ENCODE assay signal across 31 cellular contexts in the genomic region with DNA sequence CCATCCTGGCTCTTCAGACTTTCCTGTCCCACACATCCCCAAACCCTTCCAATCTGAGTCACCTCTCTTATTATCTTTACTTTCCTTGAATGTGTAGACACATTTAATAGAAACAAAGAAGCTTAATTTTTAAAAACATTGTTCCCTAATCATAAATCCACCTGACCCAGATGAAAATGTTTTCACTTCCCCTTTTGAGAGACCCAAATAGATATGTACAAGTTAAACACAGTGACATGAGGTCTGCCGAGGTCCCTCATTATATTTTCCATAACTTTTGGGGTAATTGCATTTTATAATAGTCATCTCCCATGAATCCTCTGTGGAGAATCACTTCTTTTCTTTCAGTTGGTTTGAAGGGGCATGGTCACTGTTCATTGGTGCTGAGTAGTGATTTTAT.
A peak's percentile ranks its signal among the peaks of the same experiment; 100 is the strongest.
DNase-seq lines count a peak whose midpoint lies in the region; ATAC-seq, FAIRE-seq and TF ChIP-seq lines count a peak whose summit lies in the region.
"Had no signal": no experiment of that assay in that cellular context is flagged by ENCODE, and none has a peak within 500 bp of the region (broad histone marks: within the 10 kb centered on the region; RNA-seq: fewer than 3 reads in every experiment).

No MANE protein-coding gene starts in this region.

- peak; percentile 5 for FAIRE-seq in urothelium cell line (lab: Jason Lieb, UNC)
- FAIRE-seq: GM12892 had no signal

- no peak for DNase-seq in Caco-2
- peak; percentile 49 for DNase-seq in Karpas-422
- DNase-seq in urothelium cell line (ENCODE audit: low spot score), result no peak
- DNase-seq in activated effector memory CD4-positive, alpha-beta T cell treated with anti-CD3 and anti-CD28 coated beads, Interleukin-2, amount 50 U/mL, for 16 hours, result no peak
- DNase-seq in posterior vena cava (ENCODE audit: low spot score), result no peak
- DNase-seq: BE2C; CD4-positive, CD25-positive, alpha-beta regulatory T cell; COR-L47; EL; GDM1; GOT3; HFFc6; KBM-7; MG63; NCI-H1105; NCI-H1436 treated with DMSO at 0.1 percent for 48 hours; NCI-H1930; NCI-H2107; NCI-H446 treated with DMSO at 0.1 percent for 48 hours; NCI-H526; NK-92 treated with Interleukin-12 subunit alpha and Interleukin-12 subunit beta, amount 100 ng/mL, for 24 hours; SHP77 treated with DMSO at 0.1 percent for 48 hours; SW 1271; T-helper 9 cell had no signal

- H3K4me3 ChIP-seq in Caco-2 (ENCODE audit: low read depth, low read length), result no peak overlapping the region
- H3K4me3 ChIP-seq in Karpas-422 (ENCODE audit: low read length), result no peak overlapping the region
- no peak overlapping the region for H3K4me3 ChIP-seq in SU-DHL-6 (ENCODE audit: insufficient read depth, low read length, poor library complexity, severe bottlenecking)
- H3K4me3 ChIP-seq: HAP-1, MG63, SK-N-MC had no signal

- POLR2A ChIA-PET in Caco-2 (lab: Charles Lee), result no interaction called here

- no peaks in the 10 kb centered on the region for H3K79me2 ChIP-seq in Karpas-422 (ENCODE audit: low read length)
- no peaks in the 10 kb centered on the region for H3K79me2 ChIP-seq in SU-DHL-6 (ENCODE audit: insufficient read depth, low read length)

- H3K4me2 ChIP-seq in Karpas-422 (ENCODE audit: low read depth, low read length, poor library complexity, severe bottlenecking), result no peak overlapping the region
- peak overlapping the region; percentile 35 for H3K4me2 ChIP-seq in SU-DHL-6 (ENCODE audit: low read depth, low read length, poor library complexity, severe bottlenecking)

- BruUV-seq in Caco-2 (replicated peaks; lab: Mats Ljungman, UMichigan), result no TSS peak

- H2AFZ ChIP-seq in Karpas-422 (ENCODE audit: low read length), result no peak overlapping the region
- H2AFZ ChIP-seq in SU-DHL-6 (ENCODE audit: low read depth, low read length, severe bottlenecking), result no peak overlapping the region

- H3K27me3 ChIP-seq in Caco-2 (replicated peaks; ENCODE audit: control insufficient read depth, insufficient read depth, low read length) (no peaks in the 10 kb centered on the region), Karpas-422 (ENCODE audit: low read length) (no peaks in the 10 kb centered on the region), SU-DHL-6 (ENCODE audit: low read length) (no peaks in the 10 kb centered on the region)
- H3K27me3 ChIP-seq: BE2C, MG63 had no signal

- H4K20me1 ChIP-seq in Karpas-422 (ENCODE audit: insufficient read depth, low read depth, low read length), result no peaks in the 10 kb centered on the region
- no peaks in the 10 kb centered on the region for H4K20me1 ChIP-seq in SU-DHL-6 (ENCODE audit: low read depth, low read length)

- no peaks in the 10 kb centered on the region for H3K4me1 ChIP-seq in Caco-2
- peaks cover 8% of the 10 kb centered on the region for H3K4me1 ChIP-seq in Karpas-422 (ENCODE audit: low read length)
- H3K4me1 ChIP-seq: BE2C, HAP-1 had no signal

- H3K9me3 Mint-ChIP-seq in Caco-2 (ENCODE audit: unreplicated experiment), result peaks cover 4% of the 10 kb centered on the region

- TF ChIP-seq CTCF in Caco-2 (IDR thresholded peaks at IDR 0.05; ENCODE audit: insufficient read depth in 1 of 2, low read depth in 1 of 2, low read length in 1 of 2, severe bottlenecking in 1 of 2, unreplicated experiment in 1 of 2), result no peak
- no peak for TF ChIP-seq CTCF in SU-DHL-6 (IDR thresholded peaks at IDR 0.05; ENCODE audit: insufficient read depth, low read length, poor library complexity, severe bottlenecking)

- CTCF ChIA-PET in Caco-2 (lab: Charles Lee), result no interaction called here

- intact Hi-C loops in Caco-2 (cut with micrococcal nuclease; ENCODE audit: unreplicated experiment), result no loop called here
- intact Hi-C loops in posterior vena cava (cut with DNase I), result no loop called here

- no peaks in the 10 kb centered on the region for H3K27me3 Mint-ChIP-seq in Caco-2 (ENCODE audit: insufficient read depth, unreplicated experiment)
- H3K27me3 Mint-ChIP-seq: CD4-positive, CD25-positive, alpha-beta regulatory T cell had no signal

- no peaks in the 10 kb centered on the region for H3K36me3 Mint-ChIP-seq in Caco-2 (ENCODE audit: insufficient read depth, unreplicated experiment)
- H3K36me3 Mint-ChIP-seq: CD4-positive, CD25-positive, alpha-beta regulatory T cell had no signal

- H3K27ac ChIP-seq in Karpas-422 (ENCODE audit: low read length) (no peak overlapping the region), SU-DHL-6 (ENCODE audit: low read depth, low read length) (no peak overlapping the region)
- H3K27ac ChIP-seq: SK-N-MC had no signal

- H3K9ac ChIP-seq in Karpas-422 (ENCODE audit: low read length) (no peak overlapping the region), SU-DHL-6 (ENCODE audit: low read length) (no peak overlapping the region)

- H3K4me3 Mint-ChIP-seq in Caco-2 (ENCODE audit: unreplicated experiment), result no peak overlapping the region
- H3K4me3 Mint-ChIP-seq: CD4-positive, CD25-positive, alpha-beta regulatory T cell; HFFc6; T-helper 1 cell treated with Interleukin-12 subunit alpha and Interleukin-12 subunit beta and Interleukin-4 antibody, amounts not matched to agents 30 μg/mL and 1 μg/mL, for 36 hours had no signal

- H3F3A ChIP-seq in SU-DHL-6 (ENCODE audit: insufficient read depth), result no peaks in the 10 kb centered on the region

- no peaks in the 10 kb centered on the region for H3K9me3 ChIP-seq in Caco-2
- H3K9me3 ChIP-seq in Karpas-422 (ENCODE audit: low read length), result no peaks in the 10 kb centered on the region
- no peaks in the 10 kb centered on the region for H3K9me3 ChIP-seq in SU-DHL-6 (ENCODE audit: insufficient read depth, low read length)
- H3K9me3 ChIP-seq: BE2C, HAP-1, MG63 had no signal

- H3K27ac Mint-ChIP-seq in Caco-2 (ENCODE audit: unreplicated experiment), result peak overlapping the region; percentile 9
- H3K27ac Mint-ChIP-seq: HFFc6; T-helper 1 cell treated with Interleukin-12 subunit alpha and Interleukin-12 subunit beta and Interleukin-4 antibody, amounts not matched to agents 30 μg/mL and 1 μg/mL, for 36 hours had no signal

- H3K9me2 ChIP-seq in Karpas-422 (replicated peaks; ENCODE audit: insufficient read depth, low read length), result no peaks in the 10 kb centered on the region
- no peaks in the 10 kb centered on the region for H3K9me2 ChIP-seq in SU-DHL-6 (replicated peaks; ENCODE audit: insufficient read depth, low read length)

- no peaks in the 10 kb centered on the region for H3K36me3 ChIP-seq in Caco-2 (ENCODE audit: control insufficient read depth, insufficient read depth, low read length)
- no peaks in the 10 kb centered on the region for H3K36me3 ChIP-seq in Karpas-422 (ENCODE audit: insufficient read depth, low read length)
- no peaks in the 10 kb centered on the region for H3K36me3 ChIP-seq in SU-DHL-6 (ENCODE audit: low read length)
- H3K36me3 ChIP-seq: BE2C, HAP-1, MG63 had no signal

- H3K4me1 Mint-ChIP-seq in Caco-2 (ENCODE audit: low read depth, unreplicated experiment), result peaks cover 4% of the 10 kb centered on the region
- H3K4me1 Mint-ChIP-seq: CD4-positive, CD25-positive, alpha-beta regulatory T cell had no signal

- no peak for ATAC-seq in HG02840 (IDR thresholded peaks at IDR 0.05; ENCODE audit: low FRiP score, unreplicated experiment)
- ATAC-seq: Panc1 had no signal
